Comparison of ENCODE assay signal across 8 cellular contexts in genomic region chr12:125065021-125065752, GRCh38. TPM values are rescaled to one million over a fixed set of nuclear protein-coding genes. Genes with fewer than 3 reads are reported as not detected.
A peak's percentile ranks its signal among the peaks of the same experiment; 100 is the strongest.
DNase-seq lines count a peak whose midpoint lies in the region; ATAC-seq, FAIRE-seq and TF ChIP-seq lines count a peak whose summit lies in the region.

A gene with protein sequence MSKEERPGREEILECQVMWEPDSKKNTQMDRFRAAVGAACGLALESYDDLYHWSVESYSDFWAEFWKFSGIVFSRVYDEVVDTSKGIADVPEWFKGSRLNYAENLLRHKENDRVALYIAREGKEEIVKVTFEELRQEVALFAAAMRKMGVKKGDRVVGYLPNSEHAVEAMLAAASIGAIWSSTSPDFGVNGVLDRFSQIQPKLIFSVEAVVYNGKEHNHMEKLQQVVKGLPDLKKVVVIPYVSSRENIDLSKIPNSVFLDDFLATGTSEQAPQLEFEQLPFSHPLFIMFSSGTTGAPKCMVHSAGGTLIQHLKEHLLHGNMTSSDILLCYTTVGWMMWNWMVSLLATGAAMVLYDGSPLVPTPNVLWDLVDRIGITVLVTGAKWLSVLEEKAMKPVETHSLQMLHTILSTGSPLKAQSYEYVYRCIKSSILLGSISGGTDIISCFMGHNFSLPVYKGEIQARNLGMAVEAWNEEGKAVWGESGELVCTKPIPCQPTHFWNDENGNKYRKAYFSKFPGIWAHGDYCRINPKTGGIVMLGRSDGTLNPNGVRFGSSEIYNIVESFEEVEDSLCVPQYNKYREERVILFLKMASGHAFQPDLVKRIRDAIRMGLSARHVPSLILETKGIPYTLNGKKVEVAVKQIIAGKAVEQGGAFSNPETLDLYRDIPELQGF (plus strand): TSS chr12:125065435. CDS start chr12:125065585, 150 bp downstream.

- H3K4me1 ChIP-seq in kidney (ENCODE audit: control insufficient read depth in 1 of 2, insufficient read depth in 1 of 2, low read depth in 1 of 2, low read length in 2 of 2): peaks cover 0 to 8% of the 10 kb centered on the region in 2 donors

- DNase-seq in ACHN: peak; percentile 83
- peak; percentile 64 for DNase-seq in NCI-H2196 treated with DMSO at 0.1 percent for 48 hours (lab: John Stamatoyannopoulos, UW; ENCODE audit: unreplicated experiment)
- DNase-seq in activated CD4-positive, CD25-positive, alpha-beta regulatory T cell treated with anti-CD3 and anti-CD28 coated beads, Interleukin-2, amount 50 U/mL, for 16 hours (ENCODE audit: low read depth, low spot score): peak; percentile 45
- peak; percentile 38 to 41 for DNase-seq in central memory CD8-positive, alpha-beta T cell (ENCODE audit: low spot score in 2 of 2)
- DNase-seq in kidney: peak; percentile 91
- peak; percentile 81 for DNase-seq in stimulated activated CD4-positive, alpha-beta T cell treated with anti-CD3 and anti-CD28 coated beads, Interleukin-15, amount 100 ng/mL, for 24 hours

- ATAC-seq in GM18861 (IDR thresholded peaks at IDR 0.05; ENCODE audit: unreplicated experiment) (peak; percentile 81), HG03066 (IDR thresholded peaks at IDR 0.05; ENCODE audit: low read depth, unreplicated experiment) (peak; percentile 86)
- ATAC-seq in central memory CD8-positive, alpha-beta T cell (replicated peaks; ENCODE audit: extremely low read depth, poor library complexity, severe bottlenecking): peak; percentile 89

- peak within 1 kb of the TSS; percentile 75 to 81 for H3K4me3 ChIP-seq in kidney (ENCODE audit: low read length in 2 of 2)

- peak within 1 kb of the TSS; percentile 68 for H3K4me3 Mint-ChIP-seq in central memory CD8-positive, alpha-beta T cell

- intact Hi-C loops in kidney (cut with DNase I): no loop called here

- peak within 1 kb of the TSS; percentile 7 for H3K27ac Mint-ChIP-seq in central memory CD8-positive, alpha-beta T cell (ENCODE audit: low read depth)

- H3K36me3 ChIP-seq in kidney (ENCODE audit: control insufficient read depth in 1 of 2, insufficient read depth in 2 of 2, low read length in 2 of 2): no peaks in the 10 kb centered on the region

- peaks cover 22% of the 10 kb centered on the region for H3K4me1 Mint-ChIP-seq in central memory CD8-positive, alpha-beta T cell

- H3K27ac ChIP-seq in kidney (ENCODE audit: low read depth in 2 of 2, low read length in 2 of 2): peak within 1 kb of the TSS in 1 of 2 donors; percentile 7

- in situ Hi-C loops in ACHN (cut with HindIII; ENCODE audit: low pct_ligation_motif_present, low pct_unique_long_range_greater_than_20kb, low sequenced_read_pairs): no loop called here

- no peak for FAIRE-seq in kidney (lab: Jason Lieb, UNC)

- H3K9me3 Mint-ChIP-seq in central memory CD8-positive, alpha-beta T cell: no peaks in the 10 kb centered on the region

- H3K27me3 Mint-ChIP-seq in central memory CD8-positive, alpha-beta T cell: no peaks in the 10 kb centered on the region

- no peaks in the 10 kb centered on the region for H3K36me3 Mint-ChIP-seq in central memory CD8-positive, alpha-beta T cell (ENCODE audit: insufficient read depth)

- no peak for TF ChIP-seq CTCF in kidney (IDR thresholded peaks at IDR 0.05; ENCODE audit: borderline replicate concordance, extremely low read depth, insufficient read depth)

- H3K9ac ChIP-seq in kidney (ENCODE audit: low read length in 2 of 2): peak within 1 kb of the TSS; percentile 49 to 75

- H3K9me3 ChIP-seq in kidney (ENCODE audit: control insufficient read depth in 1 of 2, low read length in 2 of 2): no peaks in the 10 kb centered on the region

RNA-seq across cellular contexts. Expression of the gene that starts here (rescaled TPM):
- total RNA-seq in kidney: 20.9 TPM
- 20.9 TPM for polyA plus RNA-seq in kidney (ENCODE audit: insufficient read depth, low read depth, low replicate concordance)

Comparison
In these comparisons a context has a peak if more than half of its experiments do, and no peak if none do; other contexts are left out.
1. DNase-seq: peak in every context shown above with its lines; median percentile 91 in kidney; 83 in ACHN; 81 in stimulated activated CD4-positive, alpha-beta T cell treated with anti-CD3 and anti-CD28 coated beads, Interleukin-15, amount 100 ng/mL, for 24 hours; 64 in NCI-H2196 treated with DMSO at 0.1 percent for 48 hours; 45 in activated CD4-positive, CD25-positive, alpha-beta regulatory T cell treated with anti-CD3 and anti-CD28 coated beads, Interleukin-2, amount 50 U/mL, for 16 hours; 40 in central memory CD8-positive, alpha-beta T cell.